Comparison of ENCODE assay signal across 36 cellular contexts in the genomic region with DNA sequence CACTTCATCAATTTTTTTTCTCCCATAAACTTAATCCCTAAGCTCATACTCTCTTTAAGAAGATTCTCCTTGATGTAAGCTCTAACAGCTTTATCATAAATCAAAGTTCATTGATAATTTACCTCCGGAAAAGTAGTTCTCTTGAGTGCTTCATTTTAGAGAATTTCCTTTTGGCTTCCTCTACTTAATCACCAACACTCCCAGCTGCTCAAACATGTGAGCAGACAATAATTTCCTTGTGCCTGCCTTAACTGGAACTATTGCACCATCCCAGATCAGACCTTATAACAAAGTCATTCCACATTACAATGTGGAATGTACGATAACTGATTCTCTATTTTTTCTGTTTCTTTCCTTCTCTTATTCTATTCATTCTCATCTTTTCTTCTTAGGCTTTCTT. TPM values are rescaled to one million over a fixed set of nuclear protein-coding genes. Genes with fewer than 3 reads are reported as not detected.
"Had no signal": no experiment of that assay in that cellular context is flagged by ENCODE, and none has a peak within 500 bp of the region (broad histone marks: within the 10 kb centered on the region; RNA-seq: fewer than 3 reads in every experiment).

No MANE protein-coding gene starts in this region.

- H3K9me3 ChIP-seq: esophagus squamous epithelium, heart right ventricle, left lung, mucosa of descending colon, prostate gland, right atrium auricular region, thyroid gland, vagina had no signal

- H3K36me3 Mint-ChIP-seq: mesothelial cell of epicardium; naive B cell; stimulated activated effector memory CD8-positive, alpha-beta T cell treated with anti-CD3 and anti-CD28 coated beads, Interleukin-12 subunit alpha, Interleukin-12 subunit beta, amount 100 ng/mL, for 72 hours had no signal

- H3K36me3 ChIP-seq: esophagus squamous epithelium, heart right ventricle, left lung, prostate gland, right atrium auricular region, stomach, thyroid gland, vagina had no signal

- DNase-seq: effector CD8-positive, alpha-beta T cell; endodermal cell; esophagus squamous epithelium; foreskin melanocyte; glutamatergic neuron; heart right ventricle; hippocampal formation; left cardiac atrium; left lung; mesenchymal stem cell; mucosa of descending colon; naive B cell; stimulated activated CD4-positive, alpha-beta T cell treated with anti-CD3 and anti-CD28 coated beads, Interleukin-2, amount 100 ng/mL, for 24 hours; stimulated activated CD4-positive, alpha-beta T cell treated with anti-CD3 and anti-CD28 coated beads, Interleukin-4, amount 100 ng/mL, for 24 hours; stimulated activated naive CD4-positive, alpha-beta T cell treated with Interleukin-2 at 50 U/mL for 16 hours; stomach; thyroid gland; trophoblast cell had no signal

- H3K4me3 Mint-ChIP-seq: dendritic cell treated with granulocyte-macrophage colony-stimulating factor and Interleukin-4, amounts not matched to agents 40 ng/mL and 50 ng/mL, for 4 days; mesothelial cell of epicardium; naive B cell; natural killer cell treated with Interleukin-12 subunit alpha and Interleukin-12 subunit beta and Interleukin-15 and Interleukin-18, amount 100 ng/mL, for 72 hours; neural crest cell; stimulated activated effector memory CD8-positive, alpha-beta T cell treated with anti-CD3 and anti-CD28 coated beads, Interleukin-12 subunit alpha, Interleukin-12 subunit beta, amount 100 ng/mL, for 72 hours had no signal

- H3K4me1 Mint-ChIP-seq: stimulated activated effector memory CD8-positive, alpha-beta T cell treated with anti-CD3 and anti-CD28 coated beads, Interleukin-12 subunit alpha, Interleukin-12 subunit beta, amount 100 ng/mL, for 72 hours had no signal

- FAIRE-seq: islet of Langerhans had no signal

- H3K4me3 ChIP-seq: esophagus squamous epithelium, heart right ventricle, left lung, mucosa of descending colon, prostate gland, right atrium auricular region, smooth muscle cell, stomach, thyroid gland, vagina had no signal

- H3K27ac ChIP-seq: esophagus squamous epithelium, heart right ventricle, left lung, prostate gland, right atrium auricular region, stomach, thyroid gland, vagina had no signal

- H3K4me2 ChIP-seq: smooth muscle cell had no signal

- H3K27ac Mint-ChIP-seq: dendritic cell treated with granulocyte-macrophage colony-stimulating factor and Interleukin-4, amounts not matched to agents 40 ng/mL and 50 ng/mL, for 4 days; endodermal cell; mesothelial cell of epicardium; naive B cell; natural killer cell treated with Interleukin-12 subunit alpha and Interleukin-12 subunit beta and Interleukin-15 and Interleukin-18, amount 100 ng/mL, for 72 hours; stimulated activated effector memory CD8-positive, alpha-beta T cell treated with anti-CD3 and anti-CD28 coated beads, Interleukin-12 subunit alpha, Interleukin-12 subunit beta, amount 100 ng/mL, for 72 hours had no signal

- H3K4me1 ChIP-seq: prostate gland had no signal

- H3K9me3 Mint-ChIP-seq: dendritic cell treated with granulocyte-macrophage colony-stimulating factor and Interleukin-4, amounts not matched to agents 40 ng/mL and 50 ng/mL, for 4 days; endodermal cell; mesothelial cell of epicardium; neural crest cell had no signal

- ATAC-seq: heart right ventricle; left cardiac atrium; left lung; mucosa of descending colon; natural killer cell treated with Interleukin-12 subunit alpha and Interleukin-12 subunit beta and Interleukin-15 and Interleukin-18, amount 100 ng/mL, for 72 hours; sciatic nerve; stimulated activated effector memory CD8-positive, alpha-beta T cell treated with anti-CD3 and anti-CD28 coated beads, Interleukin-12 subunit alpha, Interleukin-12 subunit beta, amount 100 ng/mL, for 72 hours had no signal

RNA-seq across cellular contexts. Expression of a gene that starts 5.9 kb away (rescaled TPM):
- total RNA-seq: epithelial cell of proximal tubule; esophagus squamous epithelium; heart right ventricle; kidney epithelial cell; left cardiac atrium; left lung; lower leg skin; lung microvascular endothelial cell; mesothelial cell of epicardium; mucosa of descending colon; natural killer cell treated with Interleukin-12 subunit alpha and Interleukin-12 subunit beta and Interleukin-15 and Interleukin-18, amount 100 ng/mL, for 72 hours; neural crest cell; osteocyte; right atrium auricular region; sciatic nerve; smooth muscle cell; stomach; subcutaneous adipose tissue; thyroid gland; ureter; vagina had no signal
